Comparison of ENCODE assay signal across 12 cellular contexts in genomic region chr7:3027455-3027854, GRCh38. TPM values are rescaled to one million over a fixed set of nuclear protein-coding genes. Genes with fewer than 3 reads are reported as not detected.
DNase-seq lines count a peak whose midpoint lies in the region; ATAC-seq and TF ChIP-seq lines count a peak whose summit lies in the region.
"Had no signal": no experiment of that assay in that cellular context is flagged by ENCODE, and none has a peak within 500 bp of the region (broad histone marks: within the 10 kb centered on the region; RNA-seq: fewer than 3 reads in every experiment).

No MANE protein-coding gene starts in this region.

- peak overlapping the region; percentile 4 for H3K18ac ChIP-seq in mesendoderm (ENCODE audit: low read length)

- no peak overlapping the region for H3K27ac ChIP-seq in mesendoderm (ENCODE audit: low read depth, low read length)
- H3K27ac ChIP-seq in right lobe of liver = no peak overlapping the region

- H3K9ac ChIP-seq in mesendoderm (ENCODE audit: low read length) = no peak overlapping the region
- H3K9ac ChIP-seq: BLaER1 treated with 17β-estradiol and CSF1 and Interleukin-3, amounts not matched to agents 10 nM and 100 nM had no signal

- H3K4ac ChIP-seq in mesendoderm (ENCODE audit: low read depth, low read length) = no peak overlapping the region

- no peak overlapping the region for H3K56ac ChIP-seq in mesendoderm (ENCODE audit: low read length)

- peaks cover 6% of the 10 kb centered on the region for H3K9me3 Mint-ChIP-seq in stimulated activated naive CD8-positive, alpha-beta T cell treated with anti-CD3 and anti-CD28 coated beads, Interleukin-15, Interleukin-2, amounts not matched to agents 100 ng/mL and 50 ng/mL, for 24 hours
- peaks cover 28% of the 10 kb centered on the region for H3K9me3 Mint-ChIP-seq in activated naive CD8-positive, alpha-beta T cell treated with anti-CD3 and anti-CD28 coated beads for 36 hours

- H2BK120ac ChIP-seq in mesendoderm (ENCODE audit: low read depth, low read length) = no peak overlapping the region

- WGBS in mesendoderm (ENCODE audit: extremely low coverage, insufficient coverage, low lambda C conversion rate) = no CpG with 5 or more reads among the region's 6 CpGs
- 61% methylated on average over 6 of the region's 6 CpGs for WGBS in right lobe of liver (ENCODE audit: insufficient coverage, low coverage, low lambda C conversion rate, missing lambda C conversion rate)

- H3K27me3 ChIP-seq in mesendoderm (ENCODE audit: insufficient read depth, low read length, poor library complexity) (no peaks in the 10 kb centered on the region), right lobe of liver (no peaks in the 10 kb centered on the region)
- H3K27me3 ChIP-seq: BLaER1 treated with 17β-estradiol and CSF1 and Interleukin-3, amounts not matched to agents 10 nM and 100 nM had no signal

- H3K4me3 ChIP-seq in mesendoderm (ENCODE audit: low read length) (no peak overlapping the region), right lobe of liver (no peak overlapping the region)
- H3K4me3 ChIP-seq: BLaER1 treated with 17β-estradiol and CSF1 and Interleukin-3, amounts not matched to agents 10 nM and 100 nM; mucosa of descending colon; SK-N-MC had no signal

- no peak overlapping the region for H2BK15ac ChIP-seq in mesendoderm (replicated peaks; ENCODE audit: low read depth)

- no peaks in the 10 kb centered on the region for H3K9me3 ChIP-seq in right lobe of liver

- H3K36me3 ChIP-seq in mesendoderm (ENCODE audit: control insufficient read depth, insufficient read depth, low read length) = no peaks in the 10 kb centered on the region
- H3K36me3 ChIP-seq in right lobe of liver = no peaks in the 10 kb centered on the region

- H3K4me1 ChIP-seq in mesendoderm (ENCODE audit: control insufficient read depth, low read depth, low read length) (peaks cover 2% of the 10 kb centered on the region), right lobe of liver (no peaks in the 10 kb centered on the region)

- H3K4me1 Mint-ChIP-seq in stimulated activated naive CD8-positive, alpha-beta T cell treated with anti-CD3 and anti-CD28 coated beads, Interleukin-15, Interleukin-2, amounts not matched to agents 100 ng/mL and 50 ng/mL, for 24 hours (ENCODE audit: low read depth) = peaks cover 43% of the 10 kb centered on the region
- H3K4me1 Mint-ChIP-seq in activated naive CD8-positive, alpha-beta T cell treated with anti-CD3 and anti-CD28 coated beads for 36 hours = peaks cover 44% of the 10 kb centered on the region

- H3K79me1 ChIP-seq in mesendoderm (ENCODE audit: low read length) = peaks cover 2% of the 10 kb centered on the region

- peaks cover 66% of the 10 kb centered on the region for H3K36me3 Mint-ChIP-seq in stimulated activated naive CD8-positive, alpha-beta T cell treated with anti-CD3 and anti-CD28 coated beads, Interleukin-15, Interleukin-2, amounts not matched to agents 100 ng/mL and 50 ng/mL, for 24 hours (ENCODE audit: low read depth)
- peaks cover 78% of the 10 kb centered on the region for H3K36me3 Mint-ChIP-seq in activated naive CD8-positive, alpha-beta T cell treated with anti-CD3 and anti-CD28 coated beads for 36 hours

- TF ChIP-seq CTCF in right lobe of liver (IDR thresholded peaks at IDR 0.05) = no peak

- intact Hi-C loops in right lobe of liver (cut with DNase I) = no loop called here

- no peak for ATAC-seq in stimulated activated naive CD8-positive, alpha-beta T cell treated with anti-CD3 and anti-CD28 coated beads, Interleukin-15, Interleukin-2, amounts not matched to agents 100 U/mL and 50 U/mL, for 24 hours
- no peak for ATAC-seq in right lobe of liver
- ATAC-seq: mucosa of descending colon had no signal

- no peak overlapping the region for H3K4me3 Mint-ChIP-seq in stimulated activated naive CD8-positive, alpha-beta T cell treated with anti-CD3 and anti-CD28 coated beads, Interleukin-15, Interleukin-2, amounts not matched to agents 100 ng/mL and 50 ng/mL, for 24 hours
- H3K4me3 Mint-ChIP-seq in activated naive CD8-positive, alpha-beta T cell treated with anti-CD3 and anti-CD28 coated beads for 36 hours = no peak overlapping the region

- no peak overlapping the region for H2AK5ac ChIP-seq in mesendoderm (ENCODE audit: low read length)

- H2BK5ac ChIP-seq in mesendoderm (ENCODE audit: low read length) = no peak overlapping the region

- H3K23ac ChIP-seq in mesendoderm (ENCODE audit: low read length) = no peak overlapping the region

- H3K27me3 Mint-ChIP-seq in stimulated activated naive CD8-positive, alpha-beta T cell treated with anti-CD3 and anti-CD28 coated beads, Interleukin-15, Interleukin-2, amounts not matched to agents 100 ng/mL and 50 ng/mL, for 24 hours = no peaks in the 10 kb centered on the region
- no peaks in the 10 kb centered on the region for H3K27me3 Mint-ChIP-seq in activated naive CD8-positive, alpha-beta T cell treated with anti-CD3 and anti-CD28 coated beads for 36 hours

- TF ChIP-seq POLR2A in right lobe of liver (IDR thresholded peaks at IDR 0.05) = no peak

- no peak overlapping the region for H4K5ac ChIP-seq in mesendoderm (ENCODE audit: low read length)

- H3K4me2 ChIP-seq in mesendoderm (ENCODE audit: low read length) = no peak overlapping the region

- no peak overlapping the region for H4K8ac ChIP-seq in mesendoderm (ENCODE audit: low read depth, low read length)

- H3K79me2 ChIP-seq in mesendoderm (ENCODE audit: control insufficient read depth, insufficient read depth, low read length) = no peaks in the 10 kb centered on the region

- DNase-seq in stimulated activated naive CD8-positive, alpha-beta T cell treated with anti-CD3 and anti-CD28 coated beads, Interleukin-15, Interleukin-2, amounts not matched to agents 100 U/mL and 50 U/mL, for 24 hours = no peak
- DNase-seq in activated naive CD8-positive, alpha-beta T cell treated with anti-CD3 and anti-CD28 coated beads for 36 hours = no peak
- DNase-seq in mesendoderm (no peak), MV-4-11 (lab: John Stamatoyannopoulos, UW) (no peak), DMS153 treated with DMSO at 0.1 percent for 48 hours (lab: John Stamatoyannopoulos, UW; ENCODE audit: unreplicated experiment) (no peak), right lobe of liver (no peak), T-helper 1 cell (no peak)
- DNase-seq: cortex of kidney had no signal

- peak overlapping the region; percentile 89 for H3K27ac Mint-ChIP-seq in stimulated activated naive CD8-positive, alpha-beta T cell treated with anti-CD3 and anti-CD28 coated beads, Interleukin-15, Interleukin-2, amounts not matched to agents 100 ng/mL and 50 ng/mL, for 24 hours
- peak overlapping the region; percentile 93 for H3K27ac Mint-ChIP-seq in activated naive CD8-positive, alpha-beta T cell treated with anti-CD3 and anti-CD28 coated beads for 36 hours

RNA-seq across cellular contexts. Expression of gene CARD11, which starts 16.2 kb away (rescaled TPM):
- total RNA-seq in activated naive CD8-positive, alpha-beta T cell treated with anti-CD3 and anti-CD28 coated beads for 36 hours = 100 to 1,000 TPM; 108 to 111 TPM
- polyA plus RNA-seq in mesendoderm (2013, experiment 1 of 2) = 22.1 TPM
- 23.6 TPM for polyA plus RNA-seq in mesendoderm (2013, experiment 2 of 2)
- under 1 TPM; 0.37 to 0.90 (median 0.50) TPM for total RNA-seq in right lobe of liver

Comparison
In these comparisons a context has a peak if more than half of its experiments do, and no peak if none do; other contexts are left out.
1. RNA of gene CARD11, which starts 16.2 kb away (total RNA-seq): 108 to 111 TPM in activated naive CD8-positive, alpha-beta T cell treated with anti-CD3 and anti-CD28 coated beads for 36 hours; 0.37 to 0.90 TPM in right lobe of liver; every median in the first group is over 10 times any median in the second.